Comparison of ENCODE assay signal across 17 cellular contexts in genomic region chr5:15914603-15915002, GRCh38.
A peak's percentile ranks its signal among the peaks of the same experiment; 100 is the strongest.
DNase-seq lines count a peak whose midpoint lies in the region; ATAC-seq and TF ChIP-seq lines count a peak whose summit lies in the region.
"Had no signal": no experiment of that assay in that cellular context is flagged by ENCODE, and none has a peak within 500 bp of the region (broad histone marks: within the 10 kb centered on the region; RNA-seq: fewer than 3 reads in every experiment).

No MANE protein-coding gene starts in this region.

- no peaks in the 10 kb centered on the region for H3K9me3 ChIP-seq in adipocyte (ENCODE audit: control insufficient read depth, low read length)
- H3K9me3 ChIP-seq in heart right ventricle: no peaks in the 10 kb centered on the region
- H3K9me3 ChIP-seq in T-helper 17 cell (ENCODE audit: control insufficient read depth, low read length, poor library complexity, severe bottlenecking): no peaks in the 10 kb centered on the region
- H3K9me3 ChIP-seq: suprapubic skin had no signal

- no peak overlapping the region for H3K4me3 Mint-ChIP-seq in T-helper 17 cell
- H3K4me3 Mint-ChIP-seq: activated CD8-positive, alpha-beta memory T cell treated with anti-CD3 and anti-CD28 coated beads, Interleukin-2, amount 10 ng/mL, durations not matched to agents 7 days and 5 days; T-helper 1 cell treated with Interleukin-12 subunit alpha and Interleukin-12 subunit beta and Interleukin-4 antibody, amounts not matched to agents 30 μg/mL and 1 μg/mL, for 36 hours had no signal

- peak overlapping the region; percentile 48 for H3K9ac ChIP-seq in adipocyte (ENCODE audit: low read length)

- TF ChIP-seq CTCF in heart right ventricle (IDR thresholded peaks at IDR 0.05): no peak

- ATAC-seq in heart right ventricle (peak in 7 of 8 donors; percentile 43 to 78 (median 64)), T-helper 17 cell (no peak)
- ATAC-seq: activated CD8-positive, alpha-beta memory T cell treated with anti-CD3 and anti-CD28 coated beads, Interleukin-2, amount 10 ng/mL, durations not matched to agents 7 days and 5 days; K562 had no signal

- DNase-seq in ELR (ENCODE audit: low read depth) (peak; percentile 8), adipocyte (ENCODE audit: low read depth) (peak; percentile 24), heart right ventricle (no peak), stromal cell of bone marrow (ENCODE audit: low read depth) (peak; percentile 41), T-helper 17 cell (no peak), NOMO-1 treated with dmso at 0.1 percent for 144 hours (lab: John Stamatoyannopoulos, UW; ENCODE audit: unreplicated experiment) (no peak), activated T-cell treated with anti-CD3 and anti-CD28 coated beads for 4 hours (no peak)
- DNase-seq: activated CD4-positive, CD25-positive, alpha-beta regulatory T cell treated with anti-CD3 and anti-CD28 coated beads, Interleukin-2, amount 50 U/mL, for 72 hours; activated CD8-positive, alpha-beta memory T cell treated with anti-CD3 and anti-CD28 coated beads, Interleukin-2, amount 10 ng/mL, durations not matched to agents 7 days and 5 days; activated effector memory CD4-positive, alpha-beta T cell treated with anti-CD3 and anti-CD28 coated beads, Interleukin-2, amount 50 U/mL, for 16 hours; amygdala; DMS153; NCI-H1417; NCI-H226 had no signal

- 55 to 69% methylated on average over 3 of the region's 3 CpGs for WGBS in heart right ventricle, 2 donors

- H3K27me3 ChIP-seq in adipocyte (replicated peaks; ENCODE audit: control insufficient read depth, insufficient read depth, low read length): no peaks in the 10 kb centered on the region
- H3K27me3 ChIP-seq in heart right ventricle: no peaks in the 10 kb centered on the region
- H3K27me3 ChIP-seq: suprapubic skin had no signal

- H3K27me3 Mint-ChIP-seq in T-helper 17 cell: no peaks in the 10 kb centered on the region
- H3K27me3 Mint-ChIP-seq: activated CD8-positive, alpha-beta memory T cell treated with anti-CD3 and anti-CD28 coated beads, Interleukin-2, amount 10 ng/mL, durations not matched to agents 7 days and 5 days had no signal

- intact Hi-C loops in heart right ventricle (cut with DNase I): no loop called here

- peak overlapping the region; percentile 72 for H3K4me3 ChIP-seq in adipocyte (ENCODE audit: low read length)
- H3K4me3 ChIP-seq in heart right ventricle: peak overlapping the region in 8 of 10 donors; percentile 6 to 41 (median 24)
- H3K4me3 ChIP-seq: K562, suprapubic skin had no signal

- peak overlapping the region in 7 of 10 donors; percentile 1 to 63 (median 19) for H3K27ac ChIP-seq in heart right ventricle
- H3K27ac ChIP-seq: suprapubic skin had no signal

- H3K4me1 ChIP-seq in adipocyte (ENCODE audit: control insufficient read depth, insufficient read depth, low read length) (peaks cover 11% of the 10 kb centered on the region), heart right ventricle (peaks cover 0 to 25% (median 11%) of the 10 kb centered on the region in 9 donors)
- H3K4me1 ChIP-seq: suprapubic skin had no signal

- no peaks in the 10 kb centered on the region for H3K4me1 Mint-ChIP-seq in T-helper 17 cell
- H3K4me1 Mint-ChIP-seq: activated CD8-positive, alpha-beta memory T cell treated with anti-CD3 and anti-CD28 coated beads, Interleukin-2, amount 10 ng/mL, durations not matched to agents 7 days and 5 days had no signal

- H3K27ac Mint-ChIP-seq in T-helper 17 cell: no peak overlapping the region
- H3K27ac Mint-ChIP-seq: activated CD8-positive, alpha-beta memory T cell treated with anti-CD3 and anti-CD28 coated beads, Interleukin-2, amount 10 ng/mL, durations not matched to agents 7 days and 5 days; T-helper 1 cell treated with Interleukin-12 subunit alpha and Interleukin-12 subunit beta and Interleukin-4 antibody, amounts not matched to agents 30 μg/mL and 1 μg/mL, for 36 hours had no signal

- H3K36me3 Mint-ChIP-seq in T-helper 17 cell (ENCODE audit: low read depth): no peaks in the 10 kb centered on the region
- H3K36me3 Mint-ChIP-seq: activated CD8-positive, alpha-beta memory T cell treated with anti-CD3 and anti-CD28 coated beads, Interleukin-2, amount 10 ng/mL, durations not matched to agents 7 days and 5 days had no signal

- H3K36me3 ChIP-seq in adipocyte (ENCODE audit: control insufficient read depth, insufficient read depth, low read length, severe bottlenecking) (no peaks in the 10 kb centered on the region), heart right ventricle (no peaks in the 10 kb centered on the region)
- H3K36me3 ChIP-seq: suprapubic skin had no signal

Comparison
In these comparisons a context has a peak if more than half of its experiments do, and no peak if none do; other contexts are left out.
1. DNase-seq: peak in ELR (single experiment), adipocyte (single experiment) and stromal cell of bone marrow (single experiment); none in heart right ventricle (0 of 2), T-helper 17 cell (0 of 3), NOMO-1 treated with dmso at 0.1 percent for 144 hours (single experiment) and activated T-cell treated with anti-CD3 and anti-CD28 coated beads for 4 hours (single experiment).